8 cellular contexts compared by ENCODE assay signal in the genomic region with DNA sequence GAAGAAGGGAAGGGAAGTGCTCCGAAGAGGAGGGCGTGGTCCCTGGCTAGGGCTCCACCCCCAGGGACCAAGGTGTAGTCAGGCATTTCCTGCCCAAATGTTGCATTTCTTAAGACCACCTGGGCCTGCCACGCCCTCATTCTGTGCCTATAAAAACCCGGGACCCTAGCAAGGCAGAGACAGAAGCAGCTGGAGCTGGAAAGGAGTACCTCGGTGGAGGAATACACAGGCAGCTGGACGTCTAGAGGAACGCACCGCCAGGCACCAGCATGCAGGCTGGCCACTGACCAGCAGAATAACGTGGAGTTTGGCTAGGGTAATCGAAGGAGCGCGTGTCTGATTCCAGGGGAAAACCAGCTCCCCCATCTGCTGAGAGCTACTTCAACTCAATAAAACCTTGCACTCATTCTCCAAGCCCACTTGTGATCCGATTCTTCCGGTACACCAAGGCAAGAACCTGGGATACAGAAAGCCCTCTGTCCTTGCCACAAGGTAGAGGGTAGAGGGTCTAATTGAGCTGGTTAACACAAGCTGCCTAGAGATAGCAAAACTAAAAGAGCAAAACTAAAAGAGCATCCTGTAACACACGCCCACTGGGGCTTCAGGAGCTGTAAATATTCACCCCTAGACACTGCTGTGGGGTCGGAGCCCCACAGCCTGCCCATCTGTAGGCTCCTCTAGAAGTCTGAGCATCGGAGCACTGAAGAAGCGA. TPM values are rescaled to one million over a fixed set of nuclear protein-coding genes. Genes with fewer than 3 reads are reported as not detected.
DNase-seq lines count a peak whose midpoint lies in the region; ATAC-seq and TF ChIP-seq lines count a peak whose summit lies in the region.

No MANE protein-coding gene starts in this region.

- no peaks in the 10 kb centered on the region for H3K9me3 Mint-ChIP-seq in activated CD8-positive, alpha-beta T cell treated with anti-CD3 and anti-CD28 coated beads for 36 hours

- H3K36me3 Mint-ChIP-seq in activated CD8-positive, alpha-beta T cell treated with anti-CD3 and anti-CD28 coated beads for 36 hours (ENCODE audit: low read depth), result no peaks in the 10 kb centered on the region

- TF ChIP-seq CTCF in activated CD8-positive, alpha-beta T cell treated with anti-CD3 and anti-CD28 coated beads for 36 hours (IDR thresholded peaks at IDR 0.05), result no peak
- TF ChIP-seq CTCF in gastroesophageal sphincter (IDR thresholded peaks at IDR 0.05) (no peak), prostate gland (IDR thresholded peaks at IDR 0.05) (no peak)

- no peak overlapping the region for H3K27ac Mint-ChIP-seq in activated CD8-positive, alpha-beta T cell treated with anti-CD3 and anti-CD28 coated beads for 36 hours

- DNase-seq in NCI-H82 (lab: John Stamatoyannopoulos, UW), result peak; percentile 10
- DNase-seq in NCI-H82 treated with DMSO at 0.1 percent for 48 hours (lab: John Stamatoyannopoulos, UW; ENCODE audit: unreplicated experiment), result no peak
- peak; percentile 38 for DNase-seq in activated CD8-positive, alpha-beta T cell treated with anti-CD3 and anti-CD28 coated beads for 36 hours
- no peak for DNase-seq in prostate gland (ENCODE audit: low spot score)
- DNase-seq in SHP77 (lab: John Stamatoyannopoulos, UW), result no peak
- DNase-seq in DMS79 (lab: John Stamatoyannopoulos, UW), result no peak

- no peaks in the 10 kb centered on the region for H3K27me3 ChIP-seq in gastroesophageal sphincter
- no peaks in the 10 kb centered on the region for H3K27me3 ChIP-seq in prostate gland (replicated peaks; ENCODE audit: insufficient read depth)

- 31 to 53% methylated on average over 6 to 12 of the region's 18 CpGs for WGBS in gastroesophageal sphincter (ENCODE audit: low coverage in 1 of 2), 2 donors
- WGBS in prostate gland, result 47% methylated on average over 17 of the region's 18 CpGs

- H3K9me3 ChIP-seq in gastroesophageal sphincter (no peaks in the 10 kb centered on the region), prostate gland (no peaks in the 10 kb centered on the region)

- ATAC-seq in activated CD8-positive, alpha-beta T cell treated with anti-CD3 and anti-CD28 coated beads for 36 hours, result peak; percentile 56
- no peak for ATAC-seq in gastroesophageal sphincter
- ATAC-seq in activated CD4-positive, CD25-positive, alpha-beta regulatory T cell treated with anti-CD3 and anti-CD28 coated beads, Interleukin-2, amount 50 U/mL, for 24 hours, result no peak

- H3K27ac ChIP-seq in gastroesophageal sphincter (no peak overlapping the region), prostate gland (peak overlapping the region in 1 of 2 donors; percentile 32)

- POLR2A ChIA-PET in activated CD8-positive, alpha-beta T cell treated with anti-CD3 and anti-CD28 coated beads for 36 hours (lab: Charles Lee), result no interaction called here

- no peak for TF ChIP-seq POLR2A in gastroesophageal sphincter (IDR thresholded peaks at IDR 0.05)
- TF ChIP-seq POLR2A in prostate gland (IDR thresholded peaks at IDR 0.05), result no peak

- no peaks in the 10 kb centered on the region for H3K36me3 ChIP-seq in gastroesophageal sphincter
- H3K36me3 ChIP-seq in prostate gland, result no peaks in the 10 kb centered on the region

- TF ChIP-seq EP300 in gastroesophageal sphincter (IDR thresholded peaks at IDR 0.05), result no peak

- CTCF ChIA-PET in activated CD8-positive, alpha-beta T cell treated with anti-CD3 and anti-CD28 coated beads for 36 hours (lab: Charles Lee), result interaction anchor here (0.7 to 4.0 kb wide), 4 partner anchors 20 to 315 kb away, joined by 3 to 17 read pairs (median 4); no protein-coding TSS in a partner anchor

- H3K4me1 ChIP-seq in gastroesophageal sphincter, result no peaks in the 10 kb centered on the region
- no peaks in the 10 kb centered on the region for H3K4me1 ChIP-seq in prostate gland (replicated peaks)

- H3K4me1 Mint-ChIP-seq in activated CD8-positive, alpha-beta T cell treated with anti-CD3 and anti-CD28 coated beads for 36 hours (ENCODE audit: low read depth), result peaks cover 6% of the 10 kb centered on the region

- H3K4me3 ChIP-seq in gastroesophageal sphincter (peak overlapping the region; percentile 18 to 39), prostate gland (peak overlapping the region; percentile 12 to 18)

- no peaks in the 10 kb centered on the region for H3K27me3 Mint-ChIP-seq in activated CD8-positive, alpha-beta T cell treated with anti-CD3 and anti-CD28 coated beads for 36 hours

- no peak overlapping the region for H3K4me3 Mint-ChIP-seq in activated CD8-positive, alpha-beta T cell treated with anti-CD3 and anti-CD28 coated beads for 36 hours

- intact Hi-C loops in activated CD8-positive, alpha-beta T cell treated with anti-CD3 and anti-CD28 coated beads for 36 hours (cut with micrococcal nuclease), result no loop called here
- intact Hi-C loops in prostate gland (cut with DNase I), result loop anchor here (10.0 kb wide), 2 partner anchors 59 to 431 kb away; partner anchors contain the start of genes PPP2R3C, PRORP and SNX6

RNA-seq across cellular contexts. Expression of gene CFL2, which starts 21.0 kb away (rescaled TPM):
- total RNA-seq in activated CD8-positive, alpha-beta T cell treated with anti-CD3 and anti-CD28 coated beads for 36 hours, result 1 to 10 TPM; 3.4 to 5.2 TPM
- 100 to 1,000 TPM; 229 to 307 (median 268) TPM for total RNA-seq in gastroesophageal sphincter
- 10 to 100 TPM; 46.3 to 79.2 TPM for total RNA-seq in prostate gland

Comparison
In these comparisons a context has a peak if more than half of its experiments do, and no peak if none do; other contexts are left out.
1. DNase-seq: peak in NCI-H82 (single experiment) and activated CD8-positive, alpha-beta T cell treated with anti-CD3 and anti-CD28 coated beads for 36 hours (single experiment); none in NCI-H82 treated with DMSO at 0.1 percent for 48 hours (single experiment), prostate gland (single experiment), SHP77 (0 of 2) and DMS79 (single experiment).
2. RNA of gene CFL2, which starts 21.0 kb away (total RNA-seq): 229 to 307 TPM in gastroesophageal sphincter and 46.3 to 79.2 TPM in prostate gland; 3.4 to 5.2 TPM in activated CD8-positive, alpha-beta T cell treated with anti-CD3 and anti-CD28 coated beads for 36 hours; every median in the first group is over 4 times any median in the second.